2 cellular contexts compared by ENCODE assay signal in the genomic region with DNA sequence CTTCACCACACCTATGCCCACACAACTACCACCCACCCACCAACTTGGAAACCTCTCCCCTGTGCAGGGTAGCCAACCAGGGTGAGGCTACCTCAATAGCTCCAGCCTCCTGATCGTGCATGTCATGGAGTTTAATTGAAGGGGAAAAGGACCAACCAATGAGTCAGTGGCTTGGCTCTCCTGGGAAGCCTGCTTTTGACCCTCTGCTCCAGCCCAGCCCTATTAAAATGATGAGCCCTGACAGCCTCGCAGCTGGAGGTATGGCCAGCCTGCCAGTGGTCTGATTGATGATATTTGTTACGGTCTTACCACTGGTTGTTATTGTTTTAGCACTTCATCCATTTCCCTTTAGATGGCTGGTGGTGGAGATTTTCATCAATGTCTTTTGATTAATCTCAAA.
TF ChIP-seq lines count a peak whose summit lies in the region.

No MANE protein-coding gene starts in this region.

TF ChIP-seq in GM23338, 12 proteins besides CTCF, POLR2A, EP300 and RAD21 (continued from another document):
- TF ChIP-seq, protein P1, sequence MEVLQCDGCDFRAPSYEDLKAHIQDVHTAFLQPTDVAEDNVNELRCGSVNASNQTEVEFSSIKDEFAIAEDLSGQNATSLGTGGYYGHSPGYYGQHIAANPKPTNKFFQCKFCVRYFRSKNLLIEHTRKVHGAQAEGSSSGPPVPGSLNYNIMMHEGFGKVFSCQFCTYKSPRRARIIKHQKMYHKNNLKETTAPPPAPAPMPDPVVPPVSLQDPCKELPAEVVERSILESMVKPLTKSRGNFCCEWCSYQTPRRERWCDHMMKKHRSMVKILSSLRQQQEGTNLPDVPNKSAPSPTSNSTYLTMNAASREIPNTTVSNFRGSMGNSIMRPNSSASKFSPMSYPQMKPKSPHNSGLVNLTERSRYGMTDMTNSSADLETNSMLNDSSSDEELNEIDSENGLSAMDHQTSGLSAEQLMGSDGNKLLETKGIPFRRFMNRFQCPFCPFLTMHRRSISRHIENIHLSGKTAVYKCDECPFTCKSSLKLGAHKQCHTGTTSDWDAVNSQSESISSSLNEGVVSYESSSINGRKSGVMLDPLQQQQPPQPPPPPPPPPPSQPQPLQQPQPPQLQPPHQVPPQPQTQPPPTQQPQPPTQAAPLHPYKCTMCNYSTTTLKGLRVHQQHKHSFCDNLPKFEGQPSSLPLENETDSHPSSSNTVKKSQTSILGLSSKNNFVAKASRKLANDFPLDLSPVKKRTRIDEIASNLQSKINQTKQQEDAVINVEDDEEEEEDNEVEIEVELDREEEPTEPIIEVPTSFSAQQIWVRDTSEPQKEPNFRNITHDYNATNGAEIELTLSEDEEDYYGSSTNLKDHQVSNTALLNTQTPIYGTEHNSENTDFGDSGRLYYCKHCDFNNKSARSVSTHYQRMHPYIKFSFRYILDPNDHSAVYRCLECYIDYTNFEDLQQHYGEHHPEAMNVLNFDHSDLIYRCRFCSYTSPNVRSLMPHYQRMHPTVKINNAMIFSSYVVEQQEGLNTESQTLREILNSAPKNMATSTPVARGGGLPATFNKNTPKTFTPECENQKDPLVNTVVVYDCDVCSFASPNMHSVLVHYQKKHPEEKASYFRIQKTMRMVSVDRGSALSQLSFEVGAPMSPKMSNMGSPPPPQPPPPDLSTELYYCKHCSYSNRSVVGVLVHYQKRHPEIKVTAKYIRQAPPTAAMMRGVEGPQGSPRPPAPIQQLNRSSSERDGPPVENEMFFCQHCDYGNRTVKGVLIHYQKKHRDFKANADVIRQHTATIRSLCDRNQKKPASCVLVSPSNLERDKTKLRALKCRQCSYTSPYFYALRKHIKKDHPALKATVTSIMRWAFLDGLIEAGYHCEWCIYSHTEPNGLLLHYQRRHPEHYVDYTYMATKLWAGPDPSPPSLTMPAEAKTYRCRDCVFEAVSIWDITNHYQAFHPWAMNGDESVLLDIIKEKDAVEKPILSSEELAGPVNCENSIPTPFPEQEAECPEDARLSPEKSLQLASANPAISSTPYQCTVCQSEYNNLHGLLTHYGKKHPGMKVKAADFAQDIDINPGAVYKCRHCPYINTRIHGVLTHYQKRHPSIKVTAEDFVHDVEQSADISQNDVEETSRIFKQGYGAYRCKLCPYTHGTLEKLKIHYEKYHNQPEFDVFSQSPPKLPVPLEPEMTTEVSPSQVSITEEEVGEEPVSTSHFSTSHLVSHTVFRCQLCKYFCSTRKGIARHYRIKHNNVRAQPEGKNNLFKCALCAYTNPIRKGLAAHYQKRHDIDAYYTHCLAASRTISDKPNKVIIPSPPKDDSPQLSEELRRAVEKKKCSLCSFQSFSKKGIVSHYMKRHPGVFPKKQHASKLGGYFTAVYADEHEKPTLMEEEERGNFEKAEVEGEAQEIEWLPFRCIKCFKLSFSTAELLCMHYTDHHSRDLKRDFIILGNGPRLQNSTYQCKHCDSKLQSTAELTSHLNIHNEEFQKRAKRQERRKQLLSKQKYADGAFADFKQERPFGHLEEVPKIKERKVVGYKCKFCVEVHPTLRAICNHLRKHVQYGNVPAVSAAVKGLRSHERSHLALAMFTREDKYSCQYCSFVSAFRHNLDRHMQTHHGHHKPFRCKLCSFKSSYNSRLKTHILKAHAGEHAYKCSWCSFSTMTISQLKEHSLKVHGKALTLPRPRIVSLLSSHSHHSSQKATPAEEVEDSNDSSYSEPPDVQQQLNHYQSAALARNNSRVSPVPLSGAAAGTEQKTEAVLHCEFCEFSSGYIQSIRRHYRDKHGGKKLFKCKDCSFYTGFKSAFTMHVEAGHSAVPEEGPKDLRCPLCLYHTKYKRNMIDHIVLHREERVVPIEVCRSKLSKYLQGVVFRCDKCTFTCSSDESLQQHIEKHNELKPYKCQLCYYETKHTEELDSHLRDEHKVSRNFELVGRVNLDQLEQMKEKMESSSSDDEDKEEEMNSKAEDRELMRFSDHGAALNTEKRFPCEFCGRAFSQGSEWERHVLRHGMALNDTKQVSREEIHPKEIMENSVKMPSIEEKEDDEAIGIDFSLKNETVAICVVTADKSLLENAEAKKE (CRISPR knock-in tag; IDR thresholded peaks at IDR 0.05): no peak
- TF ChIP-seq NANOG (IDR thresholded peaks at IDR 0.05; ENCODE audit: borderline replicate concordance): no peak
- TF ChIP-seq, protein P2, sequence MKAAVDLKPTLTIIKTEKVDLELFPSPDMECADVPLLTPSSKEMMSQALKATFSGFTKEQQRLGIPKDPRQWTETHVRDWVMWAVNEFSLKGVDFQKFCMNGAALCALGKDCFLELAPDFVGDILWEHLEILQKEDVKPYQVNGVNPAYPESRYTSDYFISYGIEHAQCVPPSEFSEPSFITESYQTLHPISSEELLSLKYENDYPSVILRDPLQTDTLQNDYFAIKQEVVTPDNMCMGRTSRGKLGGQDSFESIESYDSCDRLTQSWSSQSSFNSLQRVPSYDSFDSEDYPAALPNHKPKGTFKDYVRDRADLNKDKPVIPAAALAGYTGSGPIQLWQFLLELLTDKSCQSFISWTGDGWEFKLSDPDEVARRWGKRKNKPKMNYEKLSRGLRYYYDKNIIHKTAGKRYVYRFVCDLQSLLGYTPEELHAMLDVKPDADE (IDR thresholded peaks at IDR 0.05): no peak
- no peak for TF ChIP-seq JUNB (IDR thresholded peaks at IDR 0.05; ENCODE audit: unreplicated experiment)
- TF ChIP-seq EZH2 (IDR thresholded peaks at IDR 0.05; ENCODE audit: low read depth, unreplicated experiment): no peak
- no peak for TF ChIP-seq ZNF114 (CRISPR knock-in tag; IDR thresholded peaks at IDR 0.05)
- TF ChIP-seq, protein P3, sequence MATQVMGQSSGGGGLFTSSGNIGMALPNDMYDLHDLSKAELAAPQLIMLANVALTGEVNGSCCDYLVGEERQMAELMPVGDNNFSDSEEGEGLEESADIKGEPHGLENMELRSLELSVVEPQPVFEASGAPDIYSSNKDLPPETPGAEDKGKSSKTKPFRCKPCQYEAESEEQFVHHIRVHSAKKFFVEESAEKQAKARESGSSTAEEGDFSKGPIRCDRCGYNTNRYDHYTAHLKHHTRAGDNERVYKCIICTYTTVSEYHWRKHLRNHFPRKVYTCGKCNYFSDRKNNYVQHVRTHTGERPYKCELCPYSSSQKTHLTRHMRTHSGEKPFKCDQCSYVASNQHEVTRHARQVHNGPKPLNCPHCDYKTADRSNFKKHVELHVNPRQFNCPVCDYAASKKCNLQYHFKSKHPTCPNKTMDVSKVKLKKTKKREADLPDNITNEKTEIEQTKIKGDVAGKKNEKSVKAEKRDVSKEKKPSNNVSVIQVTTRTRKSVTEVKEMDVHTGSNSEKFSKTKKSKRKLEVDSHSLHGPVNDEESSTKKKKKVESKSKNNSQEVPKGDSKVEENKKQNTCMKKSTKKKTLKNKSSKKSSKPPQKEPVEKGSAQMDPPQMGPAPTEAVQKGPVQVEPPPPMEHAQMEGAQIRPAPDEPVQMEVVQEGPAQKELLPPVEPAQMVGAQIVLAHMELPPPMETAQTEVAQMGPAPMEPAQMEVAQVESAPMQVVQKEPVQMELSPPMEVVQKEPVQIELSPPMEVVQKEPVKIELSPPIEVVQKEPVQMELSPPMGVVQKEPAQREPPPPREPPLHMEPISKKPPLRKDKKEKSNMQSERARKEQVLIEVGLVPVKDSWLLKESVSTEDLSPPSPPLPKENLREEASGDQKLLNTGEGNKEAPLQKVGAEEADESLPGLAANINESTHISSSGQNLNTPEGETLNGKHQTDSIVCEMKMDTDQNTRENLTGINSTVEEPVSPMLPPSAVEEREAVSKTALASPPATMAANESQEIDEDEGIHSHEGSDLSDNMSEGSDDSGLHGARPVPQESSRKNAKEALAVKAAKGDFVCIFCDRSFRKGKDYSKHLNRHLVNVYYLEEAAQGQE (IDR thresholded peaks at IDR 0.05; ENCODE audit: unreplicated experiment): no peak
- no peak for TF ChIP-seq POLR2AphosphoS5 (IDR thresholded peaks at IDR 0.05; ENCODE audit: low read depth)
- TF ChIP-seq ZNF331 (CRISPR knock-in tag; IDR thresholded peaks at IDR 0.05; ENCODE audit: low read depth): no peak

TF ChIP-seq in HEK293T, 16 proteins besides CTCF, POLR2A, EP300 and RAD21 (continued from another document):
- TF ChIP-seq, protein P4, sequence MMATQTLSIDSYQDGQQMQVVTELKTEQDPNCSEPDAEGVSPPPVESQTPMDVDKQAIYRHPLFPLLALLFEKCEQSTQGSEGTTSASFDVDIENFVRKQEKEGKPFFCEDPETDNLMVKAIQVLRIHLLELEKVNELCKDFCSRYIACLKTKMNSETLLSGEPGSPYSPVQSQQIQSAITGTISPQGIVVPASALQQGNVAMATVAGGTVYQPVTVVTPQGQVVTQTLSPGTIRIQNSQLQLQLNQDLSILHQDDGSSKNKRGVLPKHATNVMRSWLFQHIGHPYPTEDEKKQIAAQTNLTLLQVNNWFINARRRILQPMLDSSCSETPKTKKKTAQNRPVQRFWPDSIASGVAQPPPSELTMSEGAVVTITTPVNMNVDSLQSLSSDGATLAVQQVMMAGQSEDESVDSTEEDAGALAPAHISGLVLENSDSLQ (IDR thresholded peaks at IDR 0.05): peak; percentile 94
